ENCODE assay signal across 33 cellular contexts in genomic region chr5:62954578-62954977, GRCh38.
"Had no signal": no experiment of that assay in that cellular context is flagged by ENCODE, and none has a peak within 500 bp of the region (broad histone marks: within the 10 kb centered on the region; RNA-seq: fewer than 3 reads in every experiment).

No MANE protein-coding gene starts in this region.

- DNase-seq: activated effector memory CD4-positive, alpha-beta T cell treated with anti-CD3 and anti-CD28 coated beads, Interleukin-2, amount 50 U/mL, for 16 hours; activated effector memory CD4-positive, alpha-beta T cell treated with Interleukin-2 at 50 U/mL for 16 hours; activated gamma-delta T cell; activated gamma-delta T cell treated with Interleukin-2 at 50 U/mL for 16 hours; activated naive CD4-positive, alpha-beta T cell; activated naive CD4-positive, alpha-beta T cell treated with anti-CD3 and anti-CD28 coated beads for 36 hours; activated naive CD4-positive, alpha-beta T cell treated with anti-CD3 and anti-CD28 coated beads, Interleukin-2, amount 10 ng/mL, durations not matched to agents 7 days and 5 days; activated naive CD4-positive, alpha-beta T cell treated with anti-CD3 and anti-CD28 coated beads, Interleukin-2, amount 50 U/mL, for 16 hours; activated naive CD4-positive, alpha-beta T cell treated with Interleukin-2 at 50 U/mL for 16 hours; activated naive CD8-positive, alpha-beta T cell treated with anti-CD3 and anti-CD28 coated beads for 36 hours; activated naive CD8-positive, alpha-beta T cell treated with anti-CD3 and anti-CD28 coated beads, Interleukin-2, amount 10 ng/mL, durations not matched to agents 7 days and 5 days; activated naive CD8-positive, alpha-beta T cell treated with anti-CD3 and anti-CD28 coated beads, Interleukin-2, amount 50 U/mL, for 24 hours; activated T-cell treated with anti-CD3 and anti-CD28 coated beads for 4 hours; activated T-cell treated with anti-CD3 and anti-CD28 coated beads, Interleukin-2, amount 50 U/mL, for 1 hour; activated T-cell treated with anti-CD3 and anti-CD28 coated beads, Interleukin-2, amount 50 U/mL, for 24 hours; activated T-cell treated with anti-CD3 and anti-CD28 coated beads, Interleukin-2, amount 50 U/mL, for 4 hours; activated T-cell treated with anti-CD3 and anti-CD28 coated beads, Interleukin-2, amount 50 U/mL, for 48 hours; activated T-cell treated with anti-CD3 and anti-CD28 coated beads, Interleukin-2, amount 50 U/mL, for 72 hours; adrenal gland; amniotic stem cell; amygdala; anterior cingulate cortex; aorta; body of pancreas; brain microvascular endothelial cell; caudate nucleus; central memory CD4-positive, alpha-beta T cell; cerebellar nuclear complex had no signal

- H3K4me3 ChIP-seq: adrenal gland, ascending aorta, body of pancreas, breast epithelium, cardiac muscle cell had no signal

- H3K36me3 ChIP-seq: adrenal gland, ascending aorta, brain microvascular endothelial cell, breast epithelium, cardiac muscle cell had no signal

- ATAC-seq: activated naive CD4-positive, alpha-beta T cell treated with anti-CD3 and anti-CD28 coated beads, Interleukin-2, amount 50 U/mL, for 72 hours; activated naive CD8-positive, alpha-beta T cell treated with anti-CD3 and anti-CD28 coated beads, Interleukin-2, amount 50 U/mL, for 24 hours; activated T-cell treated with anti-CD3 and anti-CD28 coated beads, Interleukin-2, amount 50 U/mL, for 4 hours; activated T-cell treated with anti-CD3 and anti-CD28 coated beads, Interleukin-2, amount 50 U/mL, for 72 hours; activated T-helper 17 cell treated with anti-CD3 and anti-CD28 coated beads, Interleukin-2, amount 50 U/mL, for 72 hours; body of pancreas had no signal

- H3K27ac ChIP-seq: adrenal gland, ascending aorta, body of pancreas, brain microvascular endothelial cell, breast epithelium, cardiac muscle cell had no signal

- H3K9me3 ChIP-seq: adrenal gland, ascending aorta, body of pancreas, breast epithelium had no signal

- H3K27me3 ChIP-seq: adrenal gland, ascending aorta, body of pancreas, brain microvascular endothelial cell, breast epithelium, cardiac muscle cell had no signal

- H3K4me1 ChIP-seq: adrenal gland, ascending aorta, body of pancreas, breast epithelium had no signal
